ENCODE assay signal across 9 cellular contexts in the genomic region with DNA sequence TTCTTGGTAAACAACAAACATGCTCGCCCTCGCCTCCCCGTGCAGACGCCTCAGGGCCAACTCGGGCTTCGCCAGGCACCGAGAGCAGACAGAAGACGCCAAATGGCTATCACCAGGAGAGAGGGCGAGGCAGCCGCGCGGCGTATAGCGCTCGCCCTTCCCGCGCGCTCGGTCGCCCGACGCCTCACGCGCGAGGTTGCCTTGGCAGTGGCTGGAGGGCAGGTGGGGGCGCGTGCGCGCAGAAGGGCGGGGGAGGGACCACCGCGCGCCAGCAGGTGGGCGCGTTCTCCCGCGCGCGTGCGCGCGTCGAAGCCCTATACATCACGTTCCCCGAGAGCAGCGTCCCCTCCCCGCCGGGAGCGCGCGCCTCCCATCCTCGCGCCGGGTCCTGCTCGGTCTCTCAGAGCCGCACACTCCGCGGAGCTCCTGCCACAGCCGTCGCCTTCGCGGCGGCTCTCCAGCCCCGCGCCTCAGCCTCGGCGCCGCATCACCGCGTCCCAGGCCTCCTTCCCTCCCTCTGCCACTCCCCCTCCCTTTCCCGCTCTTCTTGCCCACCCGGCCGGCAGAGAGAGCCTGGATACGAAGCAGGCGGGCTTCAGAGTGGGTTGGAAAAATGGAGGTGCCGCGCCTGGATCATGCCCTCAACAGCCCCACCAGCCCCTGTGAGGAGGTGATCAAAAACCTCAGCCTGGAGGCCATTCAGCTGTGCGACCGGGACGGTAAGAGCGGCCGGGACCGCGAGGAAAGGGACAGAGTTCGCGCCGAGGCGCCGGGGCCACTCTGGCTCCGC. TPM values are rescaled to one million over a fixed set of nuclear protein-coding genes. Genes with fewer than 3 reads are reported as not detected.
DNase-seq lines count a peak whose midpoint lies in the region; ATAC-seq, FAIRE-seq and TF ChIP-seq lines count a peak whose summit lies in the region.
"Had no signal": no experiment of that assay in that cellular context is flagged by ENCODE, and none has a peak within 500 bp of the region (broad histone marks: within the 10 kb centered on the region; RNA-seq: fewer than 3 reads in every experiment).

Gene PHYHIPL (plus strand): TSS at position 403 of the 790 bp plus-strand sequence. CDS start 211 bp downstream, at position 614.

- RAD21 ChIA-PET in GM12878 (lab: Charles Lee; ENCODE audit: unreplicated experiment): interaction anchor here (1.0 to 1.8 kb wide), 3 partner anchors 45 to 223 kb away, joined by 3 to 5 read pairs (median 4); no protein-coding TSS in a partner anchor

- H3K27me3 Mint-ChIP-seq in T-cell: peaks cover 16 to 21% of the 10 kb centered on the region in 2 donors
- H3K27me3 Mint-ChIP-seq in effector memory CD8-positive, alpha-beta T cell: peaks cover 0 to 8% of the 10 kb centered on the region in 2 donors

- CTCF ChIA-PET in GM12878 (lab: Yijun Ruan, JAX) (interaction anchor here (0.9 kb wide), 1 partner anchor 59 kb away, joined by 3 read pairs; no protein-coding TSS in a partner anchor), T-cell (lab: Charles Lee) (no interaction called here)

- H3K36me3 Mint-ChIP-seq in T-cell: no peaks in the 10 kb centered on the region
- no peaks in the 10 kb centered on the region for H3K36me3 Mint-ChIP-seq in effector memory CD8-positive, alpha-beta T cell (ENCODE audit: insufficient read depth)

- WGBS in GM12878 (ENCODE audit: insufficient coverage, insufficient replicate concordance, low lambda C conversion rate, missing lambda C conversion rate): 49% methylated on average over 43 of the region's 90 CpGs
- WGBS in suprapubic skin: 2% methylated on average over 31 of the region's 90 CpGs

- H3K79me2 ChIP-seq in GM12878 (ENCODE audit: control insufficient read depth, insufficient read depth, low read length): no peaks in the 10 kb centered on the region

- H3K36me3 ChIP-seq in MG63 (no peaks in the 10 kb centered on the region), GM12878 (ENCODE audit: control insufficient read depth in 2 of 2, insufficient read depth in 2 of 2, low read length in 1 of 2) (no peaks in the 10 kb centered on the region), suprapubic skin (no peaks in the 10 kb centered on the region)

- no peak within 1 kb of the TSS for H3K4me3 Mint-ChIP-seq in T-cell
- no peak within 1 kb of the TSS for H3K4me3 Mint-ChIP-seq in effector memory CD8-positive, alpha-beta T cell

- POLR2A ChIA-PET in GM12878 (lab: Charles Lee): interaction anchor here (1.0 kb wide), 1 partner anchor 108 kb away, joined by 3 read pairs; no protein-coding TSS in a partner anchor
- POLR2A ChIA-PET in T-cell (lab: Charles Lee): no interaction called here

- no peak for TF ChIP-seq EP300 in GM12878 (IDR thresholded peaks at IDR 0.05; ENCODE audit: borderline replicate concordance in 1 of 2, control insufficient read depth in 1 of 2, low read depth in 2 of 2, low read length in 2 of 2)
- no peak for TF ChIP-seq EP300 in suprapubic skin (IDR thresholded peaks at IDR 0.05)

- no TSS peak for BruUV-seq in GM12878 (replicated peaks; lab: Mats Ljungman, UMichigan)

- H3K4me2 ChIP-seq in GM12878 (ENCODE audit: control insufficient read depth, insufficient read depth): no peak within 1 kb of the TSS

- intact Hi-C loops in GM12878 (cut with micrococcal nuclease; ENCODE audit: unreplicated experiment): no loop called here

- ATAC-seq in GM12878: peak; percentile 74
- no peak for ATAC-seq in T-cell (replicated peaks in 1 of 4)
- ATAC-seq in effector memory CD8-positive, alpha-beta T cell (replicated peaks): no peak
- ATAC-seq in GM21526 (IDR thresholded peaks at IDR 0.05; ENCODE audit: low FRiP score, unreplicated experiment): no peak

- TF ChIP-seq POLR2A in GM12878 (IDR thresholded peaks at IDR 0.05; ENCODE audit: low read depth, low read length) (no peak), suprapubic skin (IDR thresholded peaks at IDR 0.05) (no peak)

- in situ Hi-C loops in GM12878 (cut with MboI): no loop called here

- H3K27ac ChIP-seq in GM12878 (ENCODE audit: control insufficient read depth, insufficient read depth): no peak within 1 kb of the TSS
- H3K27ac ChIP-seq in suprapubic skin: no peak within 1 kb of the TSS

- peak within 1 kb of the TSS; percentile 23; the same call in 1 of the 2 replicates for H3K4me3 ChIP-seq in MG63
- H3K4me3 ChIP-seq in GM12878: no peak within 1 kb of the TSS
- peak within 1 kb of the TSS; percentile 49 for H3K4me3 ChIP-seq in suprapubic skin

- peaks cover 36% of the 10 kb centered on the region for H3K27me3 ChIP-seq in MG63
- peaks cover 0 to 4% of the 10 kb centered on the region in 2 experiments; a peak in 1 of 4 replicates for H3K27me3 ChIP-seq in GM12878 (replicated peaks in 1 of 2; ENCODE audit: control insufficient read depth in 2 of 2, insufficient read depth in 2 of 2, low read length in 1 of 2)
- peaks cover 27% of the 10 kb centered on the region for H3K27me3 ChIP-seq in suprapubic skin

- H3K4me1 ChIP-seq in GM12878 (ENCODE audit: control insufficient read depth, insufficient read depth, low read length) (no peaks in the 10 kb centered on the region), suprapubic skin (peaks cover 18% of the 10 kb centered on the region)

- peaks cover 2 to 5% (median 4%) of the 10 kb centered on the region in 3 donors for H3K4me1 Mint-ChIP-seq in T-cell
- H3K4me1 Mint-ChIP-seq in effector memory CD8-positive, alpha-beta T cell (ENCODE audit: low read depth in 2 of 2): no peaks in the 10 kb centered on the region

- TF ChIP-seq CTCF in GM12878 (IDR thresholded peaks at IDR 0.05 in 2 of 3, conservative IDR thresholded peaks at IDR 0.05 in 1 of 3; ENCODE audit: control insufficient read depth in 2 of 3, extremely low read depth in 1 of 3, insufficient read depth in 1 of 3, low read depth in 3 of 3, low read length in 3 of 3): no peak
- TF ChIP-seq CTCF in suprapubic skin (IDR thresholded peaks at IDR 0.05): no peak

- no peak for FAIRE-seq in GM12878 (lab: Jason Lieb, UNC)
- FAIRE-seq: TTC549 had no signal

- no peaks in the 10 kb centered on the region for H4K20me1 ChIP-seq in GM12878 (ENCODE audit: control insufficient read depth, insufficient read depth)

- H2AFZ ChIP-seq in GM12878 (ENCODE audit: control insufficient read depth, low read depth, low read length): no peak within 1 kb of the TSS

- no peak for TF ChIP-seq RAD21 in GM12878 (IDR thresholded peaks at IDR 0.05; ENCODE audit: insufficient read depth, low read depth, low read length)

- H3K9me3 ChIP-seq in MG63 (no peaks in the 10 kb centered on the region), GM12878 (replicated peaks; ENCODE audit: control insufficient read depth, insufficient read depth, low read length) (no peaks in the 10 kb centered on the region; the same call in 2 of the 3 replicates), suprapubic skin (no peaks in the 10 kb centered on the region)

- SMC1A ChIA-PET in GM12878 (lab: Charles Lee; ENCODE audit: uncharacterized antibody, unreplicated experiment): interaction anchor here (1.5 to 2.5 kb wide), 2 partner anchors 62 to 128 kb away, joined by 3 to 8 read pairs; no protein-coding TSS in a partner anchor

- peaks cover 0 to 3% (median 2%) of the 10 kb centered on the region in 3 donors for H3K9me3 Mint-ChIP-seq in T-cell
- peaks cover 6 to 13% of the 10 kb centered on the region in 2 donors for H3K9me3 Mint-ChIP-seq in effector memory CD8-positive, alpha-beta T cell

- H3K27ac Mint-ChIP-seq in T-cell: no peak within 1 kb of the TSS
- H3K27ac Mint-ChIP-seq in effector memory CD8-positive, alpha-beta T cell: no peak within 1 kb of the TSS

- DNase-seq in AG20443 (ENCODE audit: low spot score) (peak; percentile 18), MG63 (peak; percentile 11), GM12878 (ENCODE audit: low read depth, low spot score) (no peak), left kidney (ENCODE audit: low read depth, low spot score) (peak; percentile 83), suprapubic skin (ENCODE audit: low spot score in 2 of 2) (no peak), T-cell (no peak)
- no peak for DNase-seq in effector memory CD8-positive, alpha-beta T cell

- H3K9ac ChIP-seq in GM12878 (ENCODE audit: control insufficient read depth, insufficient read depth, low read length): no peak within 1 kb of the TSS

TF ChIP-seq in GM12878, 131 proteins besides CTCF, POLR2A, EP300 and RAD21 (continues in another document):
- TF ChIP-seq ZNF384 (IDR thresholded peaks at IDR 0.05; ENCODE audit: borderline replicate concordance, low read depth, low read length) (no peak), MAX (IDR thresholded peaks at IDR 0.05; ENCODE audit: low read depth, low read length) (peak; percentile 17; the same call in 1 of the 2 replicates), ESRRA (IDR thresholded peaks at IDR 0.05; ENCODE audit: low read length) (no peak)

RNA-seq across cellular contexts. Expression of gene PHYHIPL, which starts in this region (rescaled TPM):
- total RNA-seq in MG63 (2014; rRNA removed; shearing (Covaris generic); ENCODE audit: low replicate concordance): not detected in 2 replicates
- 5.0 and 5.6 TPM in 2 replicates for total RNA-seq in GM12878 (2013; cell fraction: nucleolus; rRNA removed)
- 0.16 and 0.40 TPM in 2 replicates for total RNA-seq in GM12878 (2014; rRNA removed)
- total RNA-seq in GM12878 (2014; rRNA removed; fragmentation: Illumina TruSeq; extraction: Trizol): 0.05 TPM in 1 of 2 replicates, not detected in the other
- total RNA-seq in GM12878 (2021): 0.11 and 0.26 TPM in 2 replicates
- polyA plus RNA-seq in GM12878 (2011; ENCODE audit: low read depth): 0.08 TPM
- 0.38 and 0.46 TPM in 2 replicates for polyA plus RNA-seq in GM12878 (2011; rRNA removed)
- polyA plus RNA-seq in GM12878 (2011; cell fraction: cytosol; rRNA removed): 0.18 and 0.30 TPM in 2 replicates
- 0.10 and 0.16 TPM in 2 replicates for polyA plus RNA-seq in GM12878 (2011; cell fraction: nucleus; rRNA removed)
- polyA plus RNA-seq in GM12878 (2012): 0.04 and 0.18 TPM in 2 replicates
- 0.15 and 0.57 TPM in 2 replicates for polyA plus RNA-seq in GM12878 (2014; fragmentation: Illumina TruSeq; extraction: Trizol)
- polyA plus RNA-seq in GM12878 (2014; fragmentation: Nextera tagmentation; extraction: Ambion mirVana): under 1 TPM; 0.08 to 0.09 TPM
- polyA plus RNA-seq in GM12878 (2014; rRNA removed): 0.03 and 0.06 TPM in 2 replicates
- under 1 TPM in 1 of 2 experiments, not detected in 1; 0.21 TPM for polyA plus RNA-seq in GM12878 (2016; fragmentation: Nextera tagmentation; extraction: Ambion mirVana)
- 0.10 and 0.44 TPM in 2 replicates for polyA minus RNA-seq in GM12878 (2011; rRNA and poly(A)+ RNA removed)
- polyA minus RNA-seq in GM12878 (2011; cell fraction: cytosol; rRNA and poly(A)+ RNA removed): 1.5 TPM in 1 of 2 replicates, not detected in the other
- polyA minus RNA-seq in GM12878 (2011; cell fraction: nucleus; rRNA and poly(A)+ RNA removed): 0.12 and 0.29 TPM in 2 replicates
- under 1 TPM in 3 of 4 donors, not detected in 1; 0.21 to 0.25 (median 0.24) TPM for total RNA-seq in suprapubic skin
- total RNA-seq in T-cell: not detected

Comparison
In these comparisons a context has a peak if more than half of its experiments do, and no peak if none do; other contexts are left out.
1. Peak in DNase-seq and H3K4me3 ChIP-seq in MG63; RNA of the gene not detected or under 1 TPM.
2. DNase-seq: peak in AG20443 (single experiment) and left kidney (single experiment); none in GM12878 (single experiment), suprapubic skin (0 of 2), T-cell (0 of 34) and effector memory CD8-positive, alpha-beta T cell (0 of 3).